23 cellular contexts compared by ENCODE assay signal in the genomic region with DNA sequence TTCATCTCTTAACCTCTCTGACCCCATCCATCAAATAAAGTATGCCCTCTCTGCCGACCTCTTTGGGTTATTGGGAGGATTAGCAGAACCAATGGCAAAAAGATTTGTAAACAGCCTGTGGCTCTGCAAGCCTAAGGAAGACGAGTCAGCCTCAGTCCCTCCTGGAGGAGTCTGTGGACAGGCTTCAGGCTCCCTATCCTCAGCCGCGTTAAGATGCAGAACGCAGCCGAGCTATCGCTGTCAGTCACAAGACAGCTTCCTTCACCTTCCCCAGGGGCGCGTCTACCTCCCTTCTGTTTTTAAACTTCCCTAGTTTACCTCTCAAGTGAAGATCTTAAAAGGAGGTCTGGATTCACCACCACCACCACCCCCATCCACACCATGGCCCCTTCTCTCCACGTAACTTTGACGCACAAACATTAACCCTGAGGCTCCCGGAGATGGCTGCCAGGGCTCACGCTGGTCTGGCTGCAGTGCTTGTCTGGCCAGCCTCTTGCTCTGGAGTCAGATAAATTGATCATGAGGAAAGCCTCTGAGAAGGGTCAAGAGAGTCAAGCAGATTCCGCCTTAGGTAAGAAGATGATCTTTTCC. TPM values are rescaled to one million over a fixed set of nuclear protein-coding genes. Genes with fewer than 3 reads are reported as not detected.
A peak's percentile ranks its signal among the peaks of the same experiment; 100 is the strongest.
DNase-seq lines count a peak whose midpoint lies in the region; ATAC-seq and TF ChIP-seq lines count a peak whose summit lies in the region.
"Had no signal": no experiment of that assay in that cellular context is flagged by ENCODE, and none has a peak within 500 bp of the region (broad histone marks: within the 10 kb centered on the region; RNA-seq: fewer than 3 reads in every experiment).

No MANE protein-coding gene starts in this region.

- H3K27ac Mint-ChIP-seq in natural killer cell treated with Interleukin-12 subunit alpha and Interleukin-12 subunit beta and Interleukin-15 and Interleukin-18, amount 100 ng/mL, for 72 hours: no peak overlapping the region
- H3K27ac Mint-ChIP-seq: activated CD8-positive, alpha-beta T cell treated with anti-CD3 and anti-CD28 coated beads for 36 hours; stimulated activated naive CD8-positive, alpha-beta T cell treated with anti-CD3 and anti-CD28 coated beads, Interleukin-15, amount 100 ng/mL, for 72 hours had no signal

- peak overlapping the region; percentile 42 for H3K4me3 ChIP-seq in WI38 (ENCODE audit: low read depth, low read length)
- H3K4me3 ChIP-seq in fibroblast of villous mesenchyme (ENCODE audit: low read depth, low read length): peak overlapping the region; percentile 60
- H3K4me3 ChIP-seq in osteoblast (ENCODE audit: insufficient read depth, low read length): peak overlapping the region; percentile 9
- H3K4me3 ChIP-seq: BLaER1 treated with 17β-estradiol and CSF1 and Interleukin-3, amounts not matched to agents 10 nM and 100 nM; colonic mucosa; heart left ventricle had no signal

- no peaks in the 10 kb centered on the region for H3K79me2 ChIP-seq in osteoblast (ENCODE audit: insufficient read depth, low read length)

- H3K9me3 Mint-ChIP-seq in natural killer cell treated with Interleukin-12 subunit alpha and Interleukin-12 subunit beta and Interleukin-15 and Interleukin-18, amount 100 ng/mL, for 72 hours: no peaks in the 10 kb centered on the region
- H3K9me3 Mint-ChIP-seq: activated CD8-positive, alpha-beta T cell treated with anti-CD3 and anti-CD28 coated beads for 36 hours; stimulated activated naive CD8-positive, alpha-beta T cell treated with anti-CD3 and anti-CD28 coated beads, Interleukin-15, amount 100 ng/mL, for 72 hours had no signal

- H3K4me2 ChIP-seq in osteoblast (ENCODE audit: insufficient read depth, low read length): peak overlapping the region; percentile 45
- H3K4me2 ChIP-seq: BLaER1 treated with 17β-estradiol and CSF1 and Interleukin-3, amounts not matched to agents 10 nM and 100 nM had no signal

- no peak overlapping the region for H2AFZ ChIP-seq in osteoblast (ENCODE audit: low read length)

- H3K4me3 Mint-ChIP-seq in natural killer cell treated with Interleukin-12 subunit alpha and Interleukin-12 subunit beta and Interleukin-15 and Interleukin-18, amount 100 ng/mL, for 72 hours: no peak overlapping the region
- H3K4me3 Mint-ChIP-seq: activated CD8-positive, alpha-beta T cell treated with anti-CD3 and anti-CD28 coated beads for 36 hours; stimulated activated naive CD8-positive, alpha-beta T cell treated with anti-CD3 and anti-CD28 coated beads, Interleukin-15, amount 100 ng/mL, for 72 hours had no signal

- no peaks in the 10 kb centered on the region for H3K4me1 Mint-ChIP-seq in natural killer cell treated with Interleukin-12 subunit alpha and Interleukin-12 subunit beta and Interleukin-15 and Interleukin-18, amount 100 ng/mL, for 72 hours (ENCODE audit: low read depth in 2 of 2)

- no peaks in the 10 kb centered on the region for H3K36me3 Mint-ChIP-seq in natural killer cell treated with Interleukin-12 subunit alpha and Interleukin-12 subunit beta and Interleukin-15 and Interleukin-18, amount 100 ng/mL, for 72 hours

- H3K36me3 ChIP-seq in osteoblast (ENCODE audit: insufficient read depth, low read length): no peaks in the 10 kb centered on the region
- H3K36me3 ChIP-seq: BLaER1 treated with 17β-estradiol and CSF1 and Interleukin-3, amounts not matched to agents 10 nM and 100 nM; colonic mucosa; heart left ventricle had no signal

- peaks cover 13% of the 10 kb centered on the region for H3K4me1 ChIP-seq in osteoblast (ENCODE audit: insufficient read depth, low read length)
- H3K4me1 ChIP-seq: BLaER1 treated with 17β-estradiol and CSF1 and Interleukin-3, amounts not matched to agents 10 nM and 100 nM; colonic mucosa had no signal

- DNase-seq in ELF-1 (ENCODE audit: low read depth, low spot score) (peak; percentile 29), fibroblast of villous mesenchyme (ENCODE audit: low read depth) (peak; percentile 66), osteoblast (ENCODE audit: insufficient read length, low spot score, missing footprints) (peak; percentile 42)
- no peak for DNase-seq in activated CD4-positive, alpha-beta T cell treated with anti-CD3 and anti-CD28 coated beads for 1 hour
- no peak for DNase-seq in natural killer cell treated with Interleukin-12 subunit alpha and Interleukin-12 subunit beta and Interleukin-15 and Interleukin-18, amount 100 ng/mL, for 72 hours (ENCODE audit: low spot score)
- DNase-seq: activated CD8-positive, alpha-beta T cell treated with anti-CD3 and anti-CD28 coated beads for 36 hours; colonic mucosa; DMS 273 treated with DMSO at 0.1 percent for 48 hours; heart left ventricle; left cardiac atrium; MM.1S; NCI-H2029; NCI-H748 treated with DMSO at 0.1 percent for 48 hours; stimulated activated CD4-positive, alpha-beta T cell treated with anti-CD3 and anti-CD28 coated beads, Interleukin-12 subunit alpha, Interleukin-12 subunit beta, amount 100 ng/mL, for 4 hours; stimulated activated naive CD8-positive, alpha-beta T cell treated with anti-CD3 and anti-CD28 coated beads, Interleukin-15, amount 100 ng/mL, for 72 hours; SW 1271 had no signal

- TF ChIP-seq CTCF in WI38 (IDR thresholded peaks at IDR 0.05; ENCODE audit: low read depth, low read length) (no peak), fibroblast of villous mesenchyme (IDR thresholded peaks at IDR 0.05; ENCODE audit: insufficient read depth, low read depth, low read length) (no peak), osteoblast (IDR thresholded peaks at IDR 0.05; ENCODE audit: extremely low read depth, low read depth, low read length) (no peak)

- no peaks in the 10 kb centered on the region for H4K20me1 ChIP-seq in osteoblast (ENCODE audit: insufficient read depth, low read length)
- H4K20me1 ChIP-seq: BLaER1 treated with 17β-estradiol and CSF1 and Interleukin-3, amounts not matched to agents 10 nM and 100 nM had no signal

- H3K9me3 ChIP-seq in osteoblast (ENCODE audit: low read depth, low read length): no peaks in the 10 kb centered on the region
- H3K9me3 ChIP-seq: colonic mucosa, heart left ventricle had no signal

- ATAC-seq in HG03095 (IDR thresholded peaks at IDR 0.05; ENCODE audit: unreplicated experiment) (no peak), GM21576 (IDR thresholded peaks at IDR 0.05; ENCODE audit: unreplicated experiment) (no peak)
- ATAC-seq in natural killer cell treated with Interleukin-12 subunit alpha and Interleukin-12 subunit beta and Interleukin-15 and Interleukin-18, amount 100 ng/mL, for 72 hours: no peak
- ATAC-seq: activated CD8-positive, alpha-beta T cell treated with anti-CD3 and anti-CD28 coated beads for 36 hours; esophagus mucosa; heart left ventricle; HepG2; stimulated activated naive CD8-positive, alpha-beta T cell treated with anti-CD3 and anti-CD28 coated beads, Interleukin-15, amount 100 ng/mL, for 72 hours had no signal

- peaks cover 8 to 14% of the 10 kb centered on the region in 2 donors for H3K27me3 Mint-ChIP-seq in natural killer cell treated with Interleukin-12 subunit alpha and Interleukin-12 subunit beta and Interleukin-15 and Interleukin-18, amount 100 ng/mL, for 72 hours

- H3K27ac ChIP-seq in osteoblast (ENCODE audit: low read depth, low read length): no peak overlapping the region
- H3K27ac ChIP-seq: BLaER1 treated with 17β-estradiol and CSF1 and Interleukin-3, amounts not matched to agents 10 nM and 100 nM; colonic mucosa; heart left ventricle had no signal

- H3K27me3 ChIP-seq in osteoblast (ENCODE audit: insufficient read depth, low read length): peaks cover 5% of the 10 kb centered on the region
- H3K27me3 ChIP-seq: BLaER1 treated with 17β-estradiol and CSF1 and Interleukin-3, amounts not matched to agents 10 nM and 100 nM had no signal

RNA-seq across cellular contexts. Expression of a gene that starts 0.8 kb away (rescaled TPM):
- total RNA-seq in fibroblast of villous mesenchyme (2.6 and 9.1 TPM in 2 replicates), osteoblast (under 0.01 and 0.72 TPM in 2 replicates)
- not detected for total RNA-seq in natural killer cell treated with Interleukin-12 subunit alpha and Interleukin-12 subunit beta and Interleukin-15 and Interleukin-18, amount 100 ng/mL, for 72 hours
- total RNA-seq: activated CD8-positive, alpha-beta T cell treated with anti-CD3 and anti-CD28 coated beads for 36 hours; esophagus mucosa; HepG2; posterior vena cava had no signal

Comparison
In these comparisons a context has a peak if more than half of its experiments do, and no peak if none do; other contexts are left out.
1. DNase-seq: peak in ELF-1 (single experiment), fibroblast of villous mesenchyme (single experiment) and osteoblast (single experiment); none in activated CD4-positive, alpha-beta T cell treated with anti-CD3 and anti-CD28 coated beads for 1 hour (single experiment) and natural killer cell treated with Interleukin-12 subunit alpha and Interleukin-12 subunit beta and Interleukin-15 and Interleukin-18, amount 100 ng/mL, for 72 hours (single experiment).
2. H3K4me3 ChIP-seq: peak in every context shown above with its lines; median percentile 60 in fibroblast of villous mesenchyme; 42 in WI38; 9 in osteoblast.